ENCODE assay signal across 27 cellular contexts in genomic region chr2:233789554-233789953, GRCh38. TPM values are rescaled to one million over a fixed set of nuclear protein-coding genes. Genes with fewer than 3 reads are reported as not detected.
"Had no signal": no experiment of that assay in that cellular context is flagged by ENCODE, and none has a peak within 500 bp of the region (broad histone marks: within the 10 kb centered on the region; RNA-seq: fewer than 3 reads in every experiment).

No MANE protein-coding gene starts in this region.

- H3K4me3 Mint-ChIP-seq: immature natural killer cell; naive thymus-derived CD4-positive, alpha-beta T cell; neural crest cell; stimulated activated naive CD8-positive, alpha-beta T cell treated with anti-CD3 and anti-CD28 coated beads, Interleukin-15, Interleukin-2, amounts not matched to agents 100 ng/mL and 50 ng/mL, for 24 hours had no signal

- H3K4me1 ChIP-seq: esophagus squamous epithelium, gastroesophageal sphincter, transverse colon had no signal

- DNase-seq: central memory CD4-positive, alpha-beta T cell; cortex of kidney; dorsolateral prefrontal cortex; effector memory CD4-positive, alpha-beta T cell; esophagus squamous epithelium; foreskin fibroblast; immature natural killer cell; kidney; left cardiac atrium; left ventricle myocardium superior; mesendoderm; naive thymus-derived CD4-positive, alpha-beta T cell; ovary; right cardiac atrium; small intestine; stimulated activated CD4-positive, alpha-beta T cell treated with anti-CD3 and anti-CD28 coated beads, Interleukin-2, amount 100 ng/mL, for 48 hours; substantia nigra; transverse colon had no signal

- H3K9me3 ChIP-seq: esophagus squamous epithelium, gastroesophageal sphincter, ovary, thoracic aorta, transverse colon had no signal

- H3K27me3 ChIP-seq: dorsolateral prefrontal cortex, ovary had no signal

- H3K4me1 Mint-ChIP-seq: immature natural killer cell; naive thymus-derived CD4-positive, alpha-beta T cell; neural crest cell had no signal

- H3K36me3 Mint-ChIP-seq: immature natural killer cell; naive thymus-derived CD4-positive, alpha-beta T cell had no signal

- H3K4me3 ChIP-seq: dorsolateral prefrontal cortex, esophagus squamous epithelium, gastroesophageal sphincter, ovary, thoracic aorta, transverse colon had no signal

- H3K27ac ChIP-seq: dorsolateral prefrontal cortex, epithelial cell of prostate, esophagus squamous epithelium, gastroesophageal sphincter, ovary, thoracic aorta, transverse colon had no signal

- ATAC-seq: gastroesophageal sphincter; left cardiac atrium; left ventricle myocardium superior; naive thymus-derived CD4-positive, alpha-beta T cell; right cardiac atrium had no signal

- H3K9me3 Mint-ChIP-seq: immature natural killer cell, neural crest cell had no signal

- H3K36me3 ChIP-seq: esophagus squamous epithelium, gastroesophageal sphincter, ovary, thoracic aorta, transverse colon had no signal

- H3K27ac Mint-ChIP-seq: stimulated activated naive CD8-positive, alpha-beta T cell treated with anti-CD3 and anti-CD28 coated beads, Interleukin-15, Interleukin-2, amounts not matched to agents 100 ng/mL and 50 ng/mL, for 24 hours had no signal

RNA-seq across cellular contexts. Expression of gene MROH2A, which starts 11.4 kb away (rescaled TPM):
- total RNA-seq: chondrocyte; gastroesophageal sphincter; kidney; left cardiac atrium; left ventricle myocardium superior; lung microvascular endothelial cell; mononuclear cell; naive thymus-derived CD4-positive, alpha-beta T cell; neural crest cell; ovary; posterior vena cava; right cardiac atrium; thoracic aorta had no signal

RNA-seq across cellular contexts. Expression of gene UGT1A1, which starts 29.5 kb away (rescaled TPM):
- total RNA-seq: chondrocyte; dorsolateral prefrontal cortex; left cardiac atrium; left ventricle myocardium superior; lung microvascular endothelial cell; mononuclear cell; naive thymus-derived CD4-positive, alpha-beta T cell; neural crest cell; posterior vena cava; right cardiac atrium; thoracic aorta had no signal
